Comparison of ENCODE assay signal across 1 cellular context in the genomic region with DNA sequence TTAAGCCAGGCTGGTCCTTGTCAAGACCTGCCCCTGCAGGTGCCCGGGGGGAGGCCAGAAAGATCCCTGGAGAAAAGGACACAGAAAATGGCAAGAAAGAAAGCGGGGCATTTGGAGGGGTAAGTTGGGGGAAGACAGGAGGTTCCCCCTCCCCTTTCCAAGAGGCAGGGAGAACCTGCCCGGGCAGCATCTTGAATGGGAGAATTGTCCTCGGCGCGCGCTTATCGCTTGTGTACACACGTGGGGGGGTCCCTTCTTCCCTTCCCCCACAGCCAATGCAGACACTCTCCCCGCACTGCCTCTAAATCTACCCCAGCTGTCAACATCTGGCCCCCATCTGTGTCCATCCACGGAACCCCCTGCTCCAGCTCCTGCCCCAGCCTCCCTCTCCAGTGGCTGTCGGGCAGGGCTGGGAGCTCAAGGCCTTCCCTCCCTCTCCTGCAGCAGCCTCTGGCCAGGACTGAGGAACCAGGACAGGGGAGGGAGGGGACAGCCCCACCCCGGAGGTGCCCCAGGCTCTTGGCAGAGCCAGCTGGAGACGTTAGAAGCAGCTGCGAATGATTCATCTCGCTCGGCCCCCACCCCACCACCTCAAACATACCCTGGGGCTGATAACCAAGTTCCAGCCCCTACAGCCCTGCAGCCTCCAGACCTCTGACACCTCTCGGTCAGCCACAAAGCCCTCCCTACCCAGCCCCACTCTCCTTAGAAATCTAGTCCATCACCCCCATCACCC.
A peak's percentile ranks its signal among the peaks of the same experiment; 100 is the strongest.
TF ChIP-seq lines count a peak whose summit lies in the region.

No MANE protein-coding gene starts in this region.

TF ChIP-seq in HepG2, 621 proteins besides CTCF, POLR2A, EP300 and RAD21 (continued from another document and continues in another):
- TF ChIP-seq ZNF646 (CRISPR knock-in tag; IDR thresholded peaks at IDR 0.05) (no peak), ZBTB44 (CRISPR knock-in tag; IDR thresholded peaks at IDR 0.05) (no peak), SMYD3 (CRISPR knock-in tag; IDR thresholded peaks at IDR 0.05) (no peak), ZNF704 (CRISPR knock-in tag; IDR thresholded peaks at IDR 0.05; ENCODE audit: borderline replicate concordance) (no peak), GATA4 (IDR thresholded peaks at IDR 0.05; ENCODE audit: borderline replicate concordance, low read depth) (no peak), SNAPC4 (CRISPR knock-in tag; IDR thresholded peaks at IDR 0.05) (0 out of 2 replicates have a peak, but pooled peaks have one; percentile 31), ZNF558 (CRISPR knock-in tag; IDR thresholded peaks at IDR 0.05; ENCODE audit: borderline replicate concordance) (no peak), NR2C2 (CRISPR knock-in tag; IDR thresholded peaks at IDR 0.05; ENCODE audit: borderline replicate concordance) (no peak), SAFB2 (CRISPR knock-in tag; IDR thresholded peaks at IDR 0.05; ENCODE audit: borderline replicate concordance, low read depth) (no peak), GTF2F1 (IDR thresholded peaks at IDR 0.05; ENCODE audit: low read length) (no peak), CENPBD1 (CRISPR knock-in tag; IDR thresholded peaks at IDR 0.05; ENCODE audit: borderline replicate concordance, low read depth) (no peak), SOX6 (IDR thresholded peaks at IDR 0.05) (no peak), SOX6 (CRISPR knock-in tag; IDR thresholded peaks at IDR 0.05) (peak; percentile 74), UBTF (CRISPR knock-in tag; IDR thresholded peaks at IDR 0.05) (peak; percentile 74), ZNF235 (CRISPR knock-in tag; IDR thresholded peaks at IDR 0.05; ENCODE audit: borderline replicate concordance) (no peak), TOE1 (CRISPR knock-in tag; IDR thresholded peaks at IDR 0.05) (no peak), ZNF7 (CRISPR knock-in tag; IDR thresholded peaks at IDR 0.05) (no peak), PAWR (CRISPR knock-in tag; IDR thresholded peaks at IDR 0.05; ENCODE audit: borderline replicate concordance) (no peak), LRRFIP1 (CRISPR knock-in tag; conservative IDR thresholded peaks at IDR 0.05) (no peak), TBX2 (CRISPR knock-in tag; IDR thresholded peaks at IDR 0.05; ENCODE audit: borderline replicate concordance) (peak; percentile 86), RORA (CRISPR knock-in tag; IDR thresholded peaks at IDR 0.05) (no peak), ZFP41 (CRISPR knock-in tag; IDR thresholded peaks at IDR 0.05; ENCODE audit: borderline replicate concordance) (no peak), HNRNPK (IDR thresholded peaks at IDR 0.05; ENCODE audit: low read depth, low read length, poor library complexity, severe bottlenecking) (peak; percentile 50), ZBTB7B (CRISPR knock-in tag; IDR thresholded peaks at IDR 0.05) (peak; percentile 86)
- TF ChIP-seq, protein P1, sequence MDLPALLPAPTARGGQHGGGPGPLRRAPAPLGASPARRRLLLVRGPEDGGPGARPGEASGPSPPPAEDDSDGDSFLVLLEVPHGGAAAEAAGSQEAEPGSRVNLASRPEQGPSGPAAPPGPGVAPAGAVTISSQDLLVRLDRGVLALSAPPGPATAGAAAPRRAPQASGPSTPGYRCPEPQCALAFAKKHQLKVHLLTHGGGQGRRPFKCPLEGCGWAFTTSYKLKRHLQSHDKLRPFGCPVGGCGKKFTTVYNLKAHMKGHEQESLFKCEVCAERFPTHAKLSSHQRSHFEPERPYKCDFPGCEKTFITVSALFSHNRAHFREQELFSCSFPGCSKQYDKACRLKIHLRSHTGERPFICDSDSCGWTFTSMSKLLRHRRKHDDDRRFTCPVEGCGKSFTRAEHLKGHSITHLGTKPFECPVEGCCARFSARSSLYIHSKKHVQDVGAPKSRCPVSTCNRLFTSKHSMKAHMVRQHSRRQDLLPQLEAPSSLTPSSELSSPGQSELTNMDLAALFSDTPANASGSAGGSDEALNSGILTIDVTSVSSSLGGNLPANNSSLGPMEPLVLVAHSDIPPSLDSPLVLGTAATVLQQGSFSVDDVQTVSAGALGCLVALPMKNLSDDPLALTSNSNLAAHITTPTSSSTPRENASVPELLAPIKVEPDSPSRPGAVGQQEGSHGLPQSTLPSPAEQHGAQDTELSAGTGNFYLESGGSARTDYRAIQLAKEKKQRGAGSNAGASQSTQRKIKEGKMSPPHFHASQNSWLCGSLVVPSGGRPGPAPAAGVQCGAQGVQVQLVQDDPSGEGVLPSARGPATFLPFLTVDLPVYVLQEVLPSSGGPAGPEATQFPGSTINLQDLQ (CRISPR knock-in tag; IDR thresholded peaks at IDR 0.05), result no peak
